Comparison of ENCODE assay signal across 21 cellular contexts in the genomic region with DNA sequence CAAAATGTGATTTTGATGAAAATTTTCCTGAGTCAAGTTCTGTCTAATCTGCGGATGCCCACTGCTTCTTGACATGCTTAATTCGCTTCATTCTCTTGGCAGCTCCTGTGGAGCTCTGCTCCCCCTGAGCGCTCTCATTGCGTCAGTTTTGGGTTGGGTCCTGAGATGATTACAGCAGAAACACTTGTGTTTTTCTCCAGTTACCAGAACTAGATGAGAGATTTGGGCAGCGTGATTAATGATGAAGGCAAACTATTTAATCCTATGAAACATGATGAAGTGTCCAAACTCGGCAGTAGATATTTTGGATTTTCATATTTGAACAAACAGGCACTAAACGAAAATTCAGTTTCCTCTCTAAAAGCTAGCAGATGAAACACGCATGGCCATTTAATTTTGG. TPM values are rescaled to one million over a fixed set of nuclear protein-coding genes. Genes with fewer than 3 reads are reported as not detected.
"Had no signal": no experiment of that assay in that cellular context is flagged by ENCODE, and none has a peak within 500 bp of the region (broad histone marks: within the 10 kb centered on the region; RNA-seq: fewer than 3 reads in every experiment).

No MANE protein-coding gene starts in this region.

- DNase-seq: activated CD4-positive, alpha-beta T cell treated with anti-CD3 and anti-CD28 coated beads, Interleukin-2, amount 50 U/mL, for 4 hours; activated effector memory CD4-positive, alpha-beta T cell treated with anti-CD3 and anti-CD28 coated beads, Interleukin-2, amount 50 U/mL, for 16 hours; activated naive CD4-positive, alpha-beta T cell treated with anti-CD3 and anti-CD28 coated beads, Interleukin-2, amount 50 U/mL, for 16 hours; activated T-cell treated with anti-CD3 and anti-CD28 coated beads, Interleukin-2, amount 50 U/mL, for 72 hours; cerebellar nuclear complex; cortex of kidney; nucleus accumbens; stimulated activated CD4-positive, alpha-beta T cell treated with anti-CD3 and anti-CD28 coated beads, Interleukin-4, amount 100 ng/mL, for 24 hours had no signal

- ATAC-seq: activated T-cell treated with anti-CD3 and anti-CD28 coated beads, Interleukin-2, amount 50 U/mL, for 72 hours; esophagus mucosa; stimulated activated effector memory CD8-positive, alpha-beta T cell treated with anti-CD3 and anti-CD28 coated beads, Interleukin-12 subunit alpha, Interleukin-12 subunit beta, amount 100 ng/mL, for 72 hours had no signal

- H3K9me3 ChIP-seq: ascending aorta, stomach had no signal

- H3K36me3 ChIP-seq: ascending aorta, stomach had no signal

- H3K4me3 ChIP-seq: ascending aorta, hepatocyte, lung, skin epidermis, stomach had no signal

- H3K27me3 ChIP-seq: ascending aorta had no signal

- H3K27ac ChIP-seq: ascending aorta, hepatocyte, skin epidermis, stomach had no signal

RNA-seq across cellular contexts. Expression of gene CXCL1, which starts 4.2 kb away (rescaled TPM):
- total RNA-seq: activated CD8-positive, alpha-beta memory T cell treated with anti-CD3 and anti-CD28 coated beads for 36 hours; activated T-cell treated with anti-CD3 and anti-CD28 coated beads, Interleukin-2, amount 50 U/mL, for 72 hours had no signal

RNA-seq across cellular contexts. Expression of gene PF4V1, which starts 11.9 kb away (rescaled TPM):
- total RNA-seq: activated CD8-positive, alpha-beta memory T cell treated with anti-CD3 and anti-CD28 coated beads for 36 hours; activated T-cell treated with anti-CD3 and anti-CD28 coated beads, Interleukin-2, amount 50 U/mL, for 72 hours; ascending aorta; esophagus mucosa; fibroblast of villous mesenchyme; hepatocyte; left colon; lung; mesothelial cell of epicardium; posterior vena cava; stomach; temporal lobe had no signal
- polyA plus RNA-seq: hepatocyte, stomach had no signal

RNA-seq across cellular contexts. Expression of gene CXCL6, which starts 28.5 kb away (rescaled TPM):
- total RNA-seq: activated CD8-positive, alpha-beta memory T cell treated with anti-CD3 and anti-CD28 coated beads for 36 hours; activated T-cell treated with anti-CD3 and anti-CD28 coated beads, Interleukin-2, amount 50 U/mL, for 72 hours; ascending aorta; posterior vena cava had no signal
